1 cellular context compared by ENCODE assay signal in the genomic region with DNA sequence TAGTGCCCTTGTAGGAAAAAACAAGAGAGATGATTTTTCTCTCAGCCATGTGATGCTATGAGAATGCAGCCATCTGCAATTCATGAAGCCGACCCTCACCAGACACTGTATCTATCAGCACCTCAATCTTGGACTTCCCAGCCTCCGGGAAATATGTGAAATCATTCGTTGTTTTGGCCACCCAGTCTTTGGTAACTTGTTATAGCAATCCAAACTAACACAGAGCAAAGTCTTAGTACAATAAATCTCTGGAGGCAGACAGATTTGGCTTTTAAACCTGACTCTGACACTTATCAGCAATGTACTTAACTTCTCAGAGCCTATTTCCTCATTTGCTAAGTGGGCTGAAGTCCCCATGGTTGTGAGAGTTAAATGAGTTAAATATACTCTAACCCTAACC.
TF ChIP-seq lines count a peak whose summit lies in the region.

No MANE protein-coding gene starts in this region.

TF ChIP-seq in GM23338, 12 proteins besides CTCF, POLR2A, EP300 and RAD21:
- TF ChIP-seq, protein P1, sequence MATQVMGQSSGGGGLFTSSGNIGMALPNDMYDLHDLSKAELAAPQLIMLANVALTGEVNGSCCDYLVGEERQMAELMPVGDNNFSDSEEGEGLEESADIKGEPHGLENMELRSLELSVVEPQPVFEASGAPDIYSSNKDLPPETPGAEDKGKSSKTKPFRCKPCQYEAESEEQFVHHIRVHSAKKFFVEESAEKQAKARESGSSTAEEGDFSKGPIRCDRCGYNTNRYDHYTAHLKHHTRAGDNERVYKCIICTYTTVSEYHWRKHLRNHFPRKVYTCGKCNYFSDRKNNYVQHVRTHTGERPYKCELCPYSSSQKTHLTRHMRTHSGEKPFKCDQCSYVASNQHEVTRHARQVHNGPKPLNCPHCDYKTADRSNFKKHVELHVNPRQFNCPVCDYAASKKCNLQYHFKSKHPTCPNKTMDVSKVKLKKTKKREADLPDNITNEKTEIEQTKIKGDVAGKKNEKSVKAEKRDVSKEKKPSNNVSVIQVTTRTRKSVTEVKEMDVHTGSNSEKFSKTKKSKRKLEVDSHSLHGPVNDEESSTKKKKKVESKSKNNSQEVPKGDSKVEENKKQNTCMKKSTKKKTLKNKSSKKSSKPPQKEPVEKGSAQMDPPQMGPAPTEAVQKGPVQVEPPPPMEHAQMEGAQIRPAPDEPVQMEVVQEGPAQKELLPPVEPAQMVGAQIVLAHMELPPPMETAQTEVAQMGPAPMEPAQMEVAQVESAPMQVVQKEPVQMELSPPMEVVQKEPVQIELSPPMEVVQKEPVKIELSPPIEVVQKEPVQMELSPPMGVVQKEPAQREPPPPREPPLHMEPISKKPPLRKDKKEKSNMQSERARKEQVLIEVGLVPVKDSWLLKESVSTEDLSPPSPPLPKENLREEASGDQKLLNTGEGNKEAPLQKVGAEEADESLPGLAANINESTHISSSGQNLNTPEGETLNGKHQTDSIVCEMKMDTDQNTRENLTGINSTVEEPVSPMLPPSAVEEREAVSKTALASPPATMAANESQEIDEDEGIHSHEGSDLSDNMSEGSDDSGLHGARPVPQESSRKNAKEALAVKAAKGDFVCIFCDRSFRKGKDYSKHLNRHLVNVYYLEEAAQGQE (IDR thresholded peaks at IDR 0.05; ENCODE audit: unreplicated experiment) = no peak
